Comparison of ENCODE assay signal across 15 cellular contexts in the genomic region with DNA sequence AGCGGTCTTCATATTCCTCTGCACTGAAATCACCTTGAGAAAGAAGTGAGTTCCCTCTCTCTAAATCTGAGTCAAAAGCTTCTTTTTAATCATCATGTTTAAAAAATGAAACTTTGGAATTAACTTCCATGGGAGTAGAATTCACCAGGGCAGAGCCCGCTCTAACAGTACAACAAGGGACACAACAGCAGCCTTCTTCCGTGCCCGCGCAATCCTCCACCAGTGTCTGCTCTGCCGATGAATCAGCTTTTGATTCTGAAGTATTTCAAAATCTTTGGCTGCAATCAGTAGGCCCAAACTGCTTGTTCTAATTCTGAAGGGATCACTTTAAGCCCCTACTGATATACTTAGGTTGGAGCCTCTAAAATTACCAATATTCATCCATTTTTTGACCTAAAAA.
DNase-seq lines count a peak whose midpoint lies in the region; ATAC-seq, FAIRE-seq and TF ChIP-seq lines count a peak whose summit lies in the region.
"Had no signal": no experiment of that assay in that cellular context is flagged by ENCODE, and none has a peak within 500 bp of the region (broad histone marks: within the 10 kb centered on the region; RNA-seq: fewer than 3 reads in every experiment).

No MANE protein-coding gene starts in this region.

- no peak for TF ChIP-seq CTCF in epithelial cell of esophagus (IDR thresholded peaks at IDR 0.05; ENCODE audit: insufficient read depth, low read depth, low read length, missing control alignments)
- no peak for TF ChIP-seq CTCF in osteocyte (IDR thresholded peaks at IDR 0.05)

- no peaks in the 10 kb centered on the region for H3K9me3 Mint-ChIP-seq in osteocyte (ENCODE audit: unreplicated experiment)

- FAIRE-seq in HTR-8/SVneo (lab: Jason Lieb, UNC): no peak
- FAIRE-seq: A204.1 had no signal

- H3K79me2 ChIP-seq in ACC112 (ENCODE audit: control insufficient read depth, insufficient read depth, low read length, unreplicated experiment): no peaks in the 10 kb centered on the region
- H3K79me2 ChIP-seq: hepatocyte had no signal

- no peak overlapping the region for H2AFZ ChIP-seq in ACC112 (ENCODE audit: low read length, unreplicated experiment)
- H2AFZ ChIP-seq: hepatocyte had no signal

- peaks cover 34% of the 10 kb centered on the region for H3K36me3 Mint-ChIP-seq in osteocyte (ENCODE audit: unreplicated experiment)

- H3K4me3 Mint-ChIP-seq in osteocyte (ENCODE audit: unreplicated experiment): no peak overlapping the region

- peaks cover 20% of the 10 kb centered on the region for H3K36me3 ChIP-seq in ACC112 (ENCODE audit: insufficient read depth, low read length)

- ATAC-seq in left lobe of liver: no peak

- H3K27me3 Mint-ChIP-seq in osteocyte (ENCODE audit: unreplicated experiment): no peaks in the 10 kb centered on the region
- H3K27me3 Mint-ChIP-seq: progenitor cell of endocrine pancreas had no signal

- H3K27ac ChIP-seq in ACC112 (ENCODE audit: low read depth, low read length): peak overlapping the region; percentile 95
- H3K27ac ChIP-seq: hepatocyte, thyroid gland, VCaP had no signal

- peaks cover 46% of the 10 kb centered on the region for H3K4me1 ChIP-seq in ACC112 (ENCODE audit: control insufficient read depth, insufficient read depth, low read length, unreplicated experiment)

- H3K27ac Mint-ChIP-seq in osteocyte (ENCODE audit: unreplicated experiment): peak overlapping the region; percentile 99
- H3K27ac Mint-ChIP-seq: progenitor cell of endocrine pancreas had no signal

- peaks cover 60% of the 10 kb centered on the region for H3K4me1 Mint-ChIP-seq in osteocyte (ENCODE audit: unreplicated experiment)

- DNase-seq in RPMI7951 (ENCODE audit: low read depth) (peak; percentile 66), epithelial cell of esophagus (ENCODE audit: low read depth) (peak; percentile 73), osteocyte (ENCODE audit: extremely low spot score, unreplicated experiment) (no peak), left lobe of liver (ENCODE audit: low spot score) (no peak), NCI-H2196 treated with DMSO at 0.1 percent for 48 hours (lab: John Stamatoyannopoulos, UW; ENCODE audit: unreplicated experiment) (no peak), NCI-H446 treated with DMSO at 0.1 percent for 48 hours (lab: John Stamatoyannopoulos, UW) (no peak), HTR-8/SVneo (ENCODE audit: insufficient read length, low spot score) (no peak)
- DNase-seq: COR-L47; stimulated activated CD4-positive, alpha-beta T cell treated with anti-CD3 and anti-CD28 coated beads, Interleukin-15, amount 100 ng/mL, for 24 hours; thyroid gland had no signal

- H3K4me3 ChIP-seq in ACC112 (ENCODE audit: low read depth, low read length) (peak overlapping the region; percentile 20; the same call in 1 of the 2 replicates), epithelial cell of esophagus (ENCODE audit: low read length) (no peak overlapping the region)
- H3K4me3 ChIP-seq: hepatocyte, thyroid gland had no signal

- no peaks in the 10 kb centered on the region for H3K27me3 ChIP-seq in ACC112 (ENCODE audit: insufficient read depth, low read length)
- H3K27me3 ChIP-seq: hepatocyte, thyroid gland had no signal

Comparison
In these comparisons a context has a peak if more than half of its experiments do, and no peak if none do; other contexts are left out.
1. DNase-seq: peak in RPMI7951 (single experiment) and epithelial cell of esophagus (single experiment); none in osteocyte (single experiment), left lobe of liver (single experiment), NCI-H2196 treated with DMSO at 0.1 percent for 48 hours (single experiment), NCI-H446 treated with DMSO at 0.1 percent for 48 hours (single experiment) and HTR-8/SVneo (single experiment).